Comparison of ENCODE assay signal across 20 cellular contexts in the genomic region with DNA sequence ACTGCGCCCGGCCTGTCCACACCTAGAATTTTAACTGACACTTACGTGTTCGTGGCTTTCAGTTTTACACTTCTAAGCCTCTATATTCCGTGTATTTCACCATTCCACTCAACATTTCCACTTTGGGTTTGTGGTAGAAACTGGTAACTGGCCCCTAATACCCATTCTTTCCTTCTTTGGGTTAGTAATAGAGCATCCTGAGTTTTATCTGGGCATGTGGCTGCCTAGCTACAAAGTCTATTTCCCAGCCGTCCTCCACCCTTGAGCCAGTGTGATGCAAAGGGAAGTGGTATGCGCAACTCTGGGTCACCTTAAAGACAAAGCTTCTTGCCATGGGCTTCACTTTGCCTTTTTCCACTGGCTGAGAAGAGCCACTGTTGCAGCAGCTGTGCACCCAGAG.
"Had no signal": no experiment of that assay in that cellular context is flagged by ENCODE, and none has a peak within 500 bp of the region (broad histone marks: within the 10 kb centered on the region; RNA-seq: fewer than 3 reads in every experiment).

No MANE protein-coding gene starts in this region.

- H3K4me1 ChIP-seq: neural progenitor cell, transverse colon, uterus had no signal

- H2AFZ ChIP-seq: neural progenitor cell had no signal

- DNase-seq: activated B cell treated with CpG ODN at 0.5 μM for 24 hours; activated CD4-positive, alpha-beta memory T cell treated with anti-CD3 and anti-CD28 coated beads for 36 hours; activated CD4-positive, alpha-beta T cell treated with anti-CD3 and anti-CD28 coated beads for 4 hours; activated effector memory CD4-positive, alpha-beta T cell treated with Interleukin-2 at 50 U/mL for 16 hours; activated naive CD4-positive, alpha-beta T cell treated with anti-CD3 and anti-CD28 coated beads, Interleukin-2, amount 50 U/mL, for 16 hours; activated T-cell treated with anti-CD3 and anti-CD28 coated beads, Interleukin-2, amount 50 U/mL, for 48 hours; aorta; erythroblast; foreskin fibroblast; left ventricle myocardium superior; mammary epithelial cell; naive thymus-derived CD8-positive, alpha-beta T cell; small intestine; stimulated activated CD4-positive, alpha-beta T cell treated with anti-CD3 and anti-CD28 coated beads, Interleukin-2, amount 100 ng/mL, for 24 hours; T-helper 9 cell; transverse colon; uterus had no signal

- H3K9ac ChIP-seq: neural progenitor cell had no signal

- H3K36me3 ChIP-seq: neural progenitor cell, transverse colon, uterus had no signal

- FAIRE-seq: small intestine had no signal

- H3K27me3 ChIP-seq: neural progenitor cell, transverse colon, uterus had no signal

- H3K27ac ChIP-seq: neural progenitor cell, transverse colon, uterus had no signal

- H3K4me3 ChIP-seq: neural progenitor cell, transverse colon, uterus had no signal

- ATAC-seq: left ventricle myocardium superior; naive thymus-derived CD8-positive, alpha-beta T cell; sciatic nerve; stimulated activated effector memory CD8-positive, alpha-beta T cell treated with anti-CD3 and anti-CD28 coated beads, Interleukin-12 subunit alpha, Interleukin-12 subunit beta, amount 100 ng/mL, for 72 hours had no signal

- H3K4me2 ChIP-seq: neural progenitor cell had no signal

- H3K9me3 ChIP-seq: uterus had no signal
